1 cellular context compared by ENCODE assay signal in genomic region chr1:103457856-103458255, GRCh38.
TF ChIP-seq lines count a peak whose summit lies in the region.

No MANE protein-coding gene starts in this region.

TF ChIP-seq in WTC11, 78 proteins besides CTCF, POLR2A, EP300 and RAD21 (continued from another document):
- TF ChIP-seq, protein P1, sequence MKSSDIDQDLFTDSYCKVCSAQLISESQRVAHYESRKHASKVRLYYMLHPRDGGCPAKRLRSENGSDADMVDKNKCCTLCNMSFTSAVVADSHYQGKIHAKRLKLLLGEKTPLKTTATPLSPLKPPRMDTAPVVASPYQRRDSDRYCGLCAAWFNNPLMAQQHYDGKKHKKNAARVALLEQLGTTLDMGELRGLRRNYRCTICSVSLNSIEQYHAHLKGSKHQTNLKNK (CRISPR knock-in tag; IDR thresholded peaks at IDR 0.05) = no peak
- TF ChIP-seq, protein P2, sequence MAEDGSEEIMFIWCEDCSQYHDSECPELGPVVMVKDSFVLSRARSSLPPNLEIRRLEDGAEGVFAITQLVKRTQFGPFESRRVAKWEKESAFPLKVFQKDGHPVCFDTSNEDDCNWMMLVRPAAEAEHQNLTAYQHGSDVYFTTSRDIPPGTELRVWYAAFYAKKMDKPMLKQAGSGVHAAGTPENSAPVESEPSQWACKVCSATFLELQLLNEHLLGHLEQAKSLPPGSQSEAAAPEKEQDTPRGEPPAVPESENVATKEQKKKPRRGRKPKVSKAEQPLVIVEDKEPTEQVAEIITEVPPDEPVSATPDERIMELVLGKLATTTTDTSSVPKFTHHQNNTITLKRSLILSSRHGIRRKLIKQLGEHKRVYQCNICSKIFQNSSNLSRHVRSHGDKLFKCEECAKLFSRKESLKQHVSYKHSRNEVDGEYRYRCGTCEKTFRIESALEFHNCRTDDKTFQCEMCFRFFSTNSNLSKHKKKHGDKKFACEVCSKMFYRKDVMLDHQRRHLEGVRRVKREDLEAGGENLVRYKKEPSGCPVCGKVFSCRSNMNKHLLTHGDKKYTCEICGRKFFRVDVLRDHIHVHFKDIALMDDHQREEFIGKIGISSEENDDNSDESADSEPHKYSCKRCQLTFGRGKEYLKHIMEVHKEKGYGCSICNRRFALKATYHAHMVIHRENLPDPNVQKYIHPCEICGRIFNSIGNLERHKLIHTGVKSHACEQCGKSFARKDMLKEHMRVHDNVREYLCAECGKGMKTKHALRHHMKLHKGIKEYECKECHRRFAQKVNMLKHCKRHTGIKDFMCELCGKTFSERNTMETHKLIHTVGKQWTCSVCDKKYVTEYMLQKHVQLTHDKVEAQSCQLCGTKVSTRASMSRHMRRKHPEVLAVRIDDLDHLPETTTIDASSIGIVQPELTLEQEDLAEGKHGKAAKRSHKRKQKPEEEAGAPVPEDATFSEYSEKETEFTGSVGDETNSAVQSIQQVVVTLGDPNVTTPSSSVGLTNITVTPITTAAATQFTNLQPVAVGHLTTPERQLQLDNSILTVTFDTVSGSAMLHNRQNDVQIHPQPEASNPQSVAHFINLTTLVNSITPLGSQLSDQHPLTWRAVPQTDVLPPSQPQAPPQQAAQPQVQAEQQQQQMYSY (CRISPR knock-in tag; IDR thresholded peaks at IDR 0.05) = no peak
- no peak for TF ChIP-seq MLX (CRISPR knock-in tag; IDR thresholded peaks at IDR 0.05)
- TF ChIP-seq ZNF416 (CRISPR knock-in tag; IDR thresholded peaks at IDR 0.05) = no peak
- TF ChIP-seq ZNF317 (CRISPR knock-in tag; IDR thresholded peaks at IDR 0.05; ENCODE audit: borderline replicate concordance, low read depth) = no peak
- TF ChIP-seq CBFB (CRISPR knock-in tag; IDR thresholded peaks at IDR 0.05; ENCODE audit: low read depth) = no peak
- TF ChIP-seq E2F4 (CRISPR knock-in tag; IDR thresholded peaks at IDR 0.05; ENCODE audit: borderline replicate concordance, low read depth) = no peak
TF ChIP-seq in WTC11: peak in this region for 0.
